Comparison of ENCODE assay signal across 10 cellular contexts in the genomic region with DNA sequence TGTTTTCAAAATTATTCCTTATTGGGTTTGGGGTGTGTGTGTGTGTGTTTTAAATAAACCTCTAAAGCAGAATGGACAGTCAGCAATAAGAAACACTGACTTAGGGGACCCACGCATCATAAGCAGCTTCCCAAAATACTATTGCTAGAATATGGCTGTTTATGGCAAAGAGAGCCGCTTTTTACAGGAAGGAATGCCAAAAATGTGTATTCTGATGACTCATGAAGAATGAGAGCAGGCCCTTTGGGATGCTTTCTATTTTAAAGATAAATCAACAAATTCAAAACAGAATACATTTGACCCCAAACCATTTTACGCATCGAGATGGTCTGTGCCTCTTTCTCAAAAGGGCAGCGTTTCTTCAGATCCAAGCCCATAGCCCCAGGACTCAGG.
A peak's percentile ranks its signal among the peaks of the same experiment; 100 is the strongest.
DNase-seq lines count a peak whose midpoint lies in the region; ATAC-seq and TF ChIP-seq lines count a peak whose summit lies in the region.
"Had no signal": no experiment of that assay in that cellular context is flagged by ENCODE, and none has a peak within 500 bp of the region (broad histone marks: within the 10 kb centered on the region; RNA-seq: fewer than 3 reads in every experiment).

No MANE protein-coding gene starts in this region.

- H3K36me3 ChIP-seq in SK-N-MC (ENCODE audit: insufficient read depth, low read length), result peaks cover 14% of the 10 kb centered on the region

- no peaks in the 10 kb centered on the region for H3K9me3 ChIP-seq in SK-N-MC (ENCODE audit: low read depth, low read length)
- H3K9me3 ChIP-seq: mucosa of descending colon had no signal

- no peak for TF ChIP-seq CTCF in retinal pigment epithelial cell (conservative IDR thresholded peaks at IDR 0.05; ENCODE audit: low read depth, low read length)

- ATAC-seq in GM19035 (IDR thresholded peaks at IDR 0.05; ENCODE audit: unreplicated experiment), result no peak
- ATAC-seq in GM21367 (IDR thresholded peaks at IDR 0.05; ENCODE audit: unreplicated experiment), result no peak
- ATAC-seq: activated naive CD8-positive, alpha-beta T cell treated with anti-CD3 and anti-CD28 coated beads, Interleukin-2, amount 50 U/mL, for 24 hours; mucosa of descending colon had no signal

- peak; percentile 64 for DNase-seq in COLO829 (ENCODE audit: low spot score)
- DNase-seq in SK-N-MC (ENCODE audit: low read depth, low spot score), result no peak
- peak; percentile 70 for DNase-seq in fibroblast of the conjunctiva (ENCODE audit: low read depth)
- no peak for DNase-seq in retinal pigment epithelial cell (ENCODE audit: low read depth)
- no peak for DNase-seq in NCI-H748 treated with DMSO at 0.1 percent for 48 hours (lab: John Stamatoyannopoulos, UW)
- no peak for DNase-seq in iPS-NIHi11 (ENCODE audit: low spot score)
- DNase-seq: activated naive CD8-positive, alpha-beta T cell treated with anti-CD3 and anti-CD28 coated beads, Interleukin-2, amount 50 U/mL, for 24 hours; mucosa of descending colon had no signal

- peak overlapping the region; percentile 97 for H3K27ac ChIP-seq in SK-N-MC

- H3K4me3 ChIP-seq in SK-N-MC (peak overlapping the region; percentile 64), retinal pigment epithelial cell (ENCODE audit: low read length) (peak overlapping the region; percentile 2)
- H3K4me3 ChIP-seq: mucosa of descending colon had no signal

- H3K9ac ChIP-seq in SK-N-MC (ENCODE audit: insufficient read length), result peak overlapping the region; percentile 58

Comparison
In these comparisons a context has a peak if more than half of its experiments do, and no peak if none do; other contexts are left out.
1. DNase-seq: peak in COLO829 (single experiment) and fibroblast of the conjunctiva (single experiment); none in SK-N-MC (single experiment), retinal pigment epithelial cell (single experiment), NCI-H748 treated with DMSO at 0.1 percent for 48 hours (single experiment) and iPS-NIHi11 (single experiment).